Comparison of ENCODE assay signal across 27 cellular contexts in the genomic region with DNA sequence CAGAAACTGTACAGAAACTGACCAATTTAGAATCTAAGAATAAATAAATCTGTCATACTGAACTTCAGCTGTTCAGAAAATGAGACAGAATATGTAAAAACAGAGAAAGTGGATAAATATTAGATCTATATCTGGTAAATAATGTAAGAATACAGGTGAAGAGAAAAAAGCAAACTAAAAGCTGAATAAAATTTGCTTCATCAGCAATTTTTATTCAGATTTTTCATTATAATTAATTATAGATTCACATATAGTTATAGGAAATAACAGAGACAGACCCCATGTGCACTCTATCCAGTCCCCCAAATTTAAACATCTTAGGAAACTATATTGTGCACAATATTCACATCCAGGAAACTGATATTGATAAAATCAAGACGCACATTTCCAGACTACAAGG.
DNase-seq lines count a peak whose midpoint lies in the region; ATAC-seq, FAIRE-seq and TF ChIP-seq lines count a peak whose summit lies in the region.
"Had no signal": no experiment of that assay in that cellular context is flagged by ENCODE, and none has a peak within 500 bp of the region (broad histone marks: within the 10 kb centered on the region; RNA-seq: fewer than 3 reads in every experiment).

No MANE protein-coding gene starts in this region.

- H3K4me2 ChIP-seq in A549 = no peak overlapping the region
- no peak overlapping the region for H3K4me2 ChIP-seq in H1 (ENCODE audit: insufficient read depth in 1 of 2, low read depth in 2 of 2, low read length in 2 of 2)
- no peak overlapping the region for H3K4me2 ChIP-seq in osteoblast (ENCODE audit: insufficient read depth, low read length)
- H3K4me2 ChIP-seq: BLaER1 had no signal

- H4K91ac ChIP-seq in H1 (replicated peaks; ENCODE audit: insufficient read length, low read length) = no peak overlapping the region

- FAIRE-seq in A549 (lab: Jason Lieb, UNC) (no peak), H1 (lab: Jason Lieb, UNC) (no peak), small intestine (lab: Jason Lieb, UNC) (no peak)
- FAIRE-seq: A204.1, GM12891, GM19239 had no signal

- H2AK5ac ChIP-seq in H1 (ENCODE audit: low read depth, low read length) = no peak overlapping the region

- H4K20me1 ChIP-seq in H1 (replicated peaks in 1 of 2; ENCODE audit: control insufficient read depth in 1 of 2, insufficient read depth in 2 of 2, low read length in 2 of 2) (no peaks in the 10 kb centered on the region), osteoblast (ENCODE audit: insufficient read depth, low read length) (no peaks in the 10 kb centered on the region)
- H4K20me1 ChIP-seq: BLaER1 had no signal

- no peak overlapping the region for H4K5ac ChIP-seq in H1 (ENCODE audit: insufficient read length, low read depth, low read length)

- H2AFZ ChIP-seq in H1 (ENCODE audit: low read length) (no peak overlapping the region), osteoblast (ENCODE audit: low read length) (no peak overlapping the region)

- H3K79me2 ChIP-seq in H1 (ENCODE audit: control insufficient read depth in 1 of 2, insufficient read depth in 2 of 2, low read length in 2 of 2) = no peaks in the 10 kb centered on the region
- H3K79me2 ChIP-seq in osteoblast (ENCODE audit: insufficient read depth, low read length) = no peaks in the 10 kb centered on the region

- no peak overlapping the region for H3K4me3 ChIP-seq in A549
- no peak overlapping the region for H3K4me3 ChIP-seq in A673 (ENCODE audit: low read depth, low read length, poor library complexity, severe bottlenecking)
- no peak overlapping the region for H3K4me3 ChIP-seq in SK-N-MC
- H3K4me3 ChIP-seq in H1 (ENCODE audit: extremely low read depth in 1 of 4, insufficient read depth in 2 of 4, low read depth in 3 of 4, low read length in 4 of 4) = no peak overlapping the region
- no peak overlapping the region for H3K4me3 ChIP-seq in small intestine (ENCODE audit: low read depth in 1 of 2, low read length in 2 of 2)
- no peak overlapping the region for H3K4me3 ChIP-seq in left ventricle myocardium inferior
- H3K4me3 ChIP-seq in osteoblast (ENCODE audit: insufficient read depth, low read length) = no peak overlapping the region
- H3K4me3 ChIP-seq: BLaER1 had no signal

- TF ChIP-seq CTCF in A549 (IDR thresholded peaks at IDR 0.05) (no peak), A673 (conservative IDR thresholded peaks at IDR 0.05; ENCODE audit: low read depth, low read length) (no peak), H1 (IDR thresholded peaks at IDR 0.05; ENCODE audit: control extremely low read depth in 1 of 3, insufficient read depth in 1 of 3, low read depth in 1 of 3, low read length in 3 of 3) (no peak), left ventricle myocardium inferior (IDR thresholded peaks at IDR 0.05; ENCODE audit: borderline replicate concordance) (no peak), osteoblast (IDR thresholded peaks at IDR 0.05; ENCODE audit: extremely low read depth, low read depth, low read length) (no peak), foreskin keratinocyte (conservative IDR thresholded peaks at IDR 0.05) (no peak)

- WGBS in A549 (ENCODE audit: missing lambda C conversion rate) = 91% methylated on average over 1 of the region's 1 CpG
- 94% methylated on average over 1 of the region's 1 CpG; no CpG with 5 or more reads in 1 of the 2 experiments for WGBS in H1 (ENCODE audit: extremely low coverage in 1 of 2, insufficient coverage in 1 of 2, insufficient read length in 1 of 2, insufficient replicate concordance in 2 of 2, low coverage in 1 of 2, low lambda C conversion rate in 2 of 2, missing lambda C conversion rate in 1 of 2), 2 experiments
- 93 to 97% (median 96%) methylated on average over 1 of the region's 1 CpG for WGBS in small intestine, 3 donors

- H2BK20ac ChIP-seq in H1 (ENCODE audit: low read length) = no peak overlapping the region

- H3K27me3 ChIP-seq in A673 (replicated peaks; ENCODE audit: insufficient read depth, low read depth, low read length, poor library complexity) (no peaks in the 10 kb centered on the region), H1 (replicated peaks in 1 of 4; ENCODE audit: control insufficient read depth in 3 of 4, extremely low read depth in 1 of 4, insufficient read depth in 3 of 4, low read length in 3 of 4) (no peaks in the 10 kb centered on the region), small intestine (ENCODE audit: control insufficient read depth in 2 of 2, insufficient read depth in 2 of 2, low read length in 2 of 2) (no peaks in the 10 kb centered on the region), left ventricle myocardium inferior (ENCODE audit: low read depth) (no peaks in the 10 kb centered on the region), osteoblast (ENCODE audit: insufficient read depth, low read length) (no peaks in the 10 kb centered on the region), foreskin keratinocyte (no peaks in the 10 kb centered on the region)
- H3K27me3 ChIP-seq: BE2C, BLaER1 had no signal

- H4K8ac ChIP-seq in H1 (ENCODE audit: extremely low read depth, insufficient read depth, low read length) = no peak overlapping the region

- H3K23me2 ChIP-seq in H1 (ENCODE audit: low read depth, low read length) = no peaks in the 10 kb centered on the region

- H3K79me1 ChIP-seq in H1 (ENCODE audit: low read depth, low read length) = no peaks in the 10 kb centered on the region

- POLR2A ChIA-PET in A549 (lab: Yijun Ruan, JAX) = no interaction called here
- POLR2A ChIA-PET in A673 (lab: Charles Lee; ENCODE audit: low non-redundant PET) = no interaction called here
- POLR2A ChIA-PET in H1 (lab: Charles Lee; ENCODE audit: partially characterized antibody) = no interaction called here

- no peak overlapping the region for H3K56ac ChIP-seq in H1 (replicated peaks; ENCODE audit: insufficient read length, low read depth, low read length)

- H3K27ac ChIP-seq in A549 = no peak overlapping the region
- H3K27ac ChIP-seq in A673 (ENCODE audit: low read depth, low read length, poor library complexity, severe bottlenecking) = peak overlapping the region; percentile 85
- peak overlapping the region; percentile 78 for H3K27ac ChIP-seq in SK-N-MC
- H3K27ac ChIP-seq in H1 (ENCODE audit: low read depth, low read length) = no peak overlapping the region
- H3K27ac ChIP-seq in small intestine (ENCODE audit: low read depth in 1 of 2, low read length in 1 of 2) = no peak overlapping the region
- H3K27ac ChIP-seq in left ventricle myocardium inferior (replicated peaks) = no peak overlapping the region
- no peak overlapping the region for H3K27ac ChIP-seq in osteoblast (ENCODE audit: low read depth, low read length)
- H3K27ac ChIP-seq in foreskin keratinocyte = no peak overlapping the region
- H3K27ac ChIP-seq: BLaER1 had no signal

- no peak overlapping the region for H2BK120ac ChIP-seq in H1 (replicated peaks; ENCODE audit: low read depth, low read length)

- TF ChIP-seq RAD21 in A549 (conservative IDR thresholded peaks at IDR 0.05 in 1 of 2, IDR thresholded peaks at IDR 0.05 in 1 of 2) = no peak
- TF ChIP-seq RAD21 in H1 (IDR thresholded peaks at IDR 0.05 in 1 of 2, conservative IDR thresholded peaks at IDR 0.05 in 1 of 2; ENCODE audit: low read depth in 2 of 2, low read length in 2 of 2) = no peak

- H2BK15ac ChIP-seq in H1 (ENCODE audit: low read length) = no peak overlapping the region

- no peak overlapping the region for H3K18ac ChIP-seq in H1 (ENCODE audit: extremely low read depth, low read length)

- H3K4me1 ChIP-seq in A549 (peaks cover 5% of the 10 kb centered on the region; the same call in 2 of the 3 replicates), A673 (ENCODE audit: insufficient read depth, low read length, poor library complexity, severe bottlenecking) (peaks cover 47% of the 10 kb centered on the region), H1 (replicated peaks in 1 of 4; ENCODE audit: control insufficient read depth in 3 of 4, insufficient read depth in 4 of 4, low read length in 3 of 4) (no peaks in the 10 kb centered on the region; a peak in 1 of 7 replicates), small intestine (ENCODE audit: control insufficient read depth in 2 of 2, insufficient read depth in 1 of 2, low read depth in 1 of 2, low read length in 1 of 2) (no peaks in the 10 kb centered on the region), left ventricle myocardium inferior (no peaks in the 10 kb centered on the region), osteoblast (ENCODE audit: insufficient read depth, low read length) (no peaks in the 10 kb centered on the region), foreskin keratinocyte (peaks cover under 1% of the 10 kb centered on the region)
- H3K4me1 ChIP-seq: BE2C, BLaER1 had no signal

- H2BK12ac ChIP-seq in H1 (ENCODE audit: low read depth, low read length) = no peak overlapping the region

- ATAC-seq in A549 (no peak), foreskin keratinocyte (no peak)

- intact Hi-C loops in A673 (cut with micrococcal nuclease; ENCODE audit: unreplicated experiment) = no loop called here
- intact Hi-C loops in left ventricle myocardium inferior (cut with micrococcal nuclease) = no loop called here

- H3K9ac ChIP-seq in SK-N-MC (ENCODE audit: insufficient read length) = peak overlapping the region; percentile 39
- no peak overlapping the region for H3K9ac ChIP-seq in H1 (replicated peaks in 1 of 4; ENCODE audit: extremely low read depth in 1 of 4, low read depth in 3 of 4, low read length in 3 of 4)
- H3K9ac ChIP-seq: BLaER1 had no signal

- no peak for DNase-seq in A549 (ENCODE audit: low read depth in 1 of 2, low spot score in 1 of 2)
- DNase-seq in A673 (ENCODE audit: low spot score) = no peak
- no peak for DNase-seq in SK-N-MC (ENCODE audit: low read depth, low spot score)
- DNase-seq in H1 (ENCODE audit: low read depth in 1 of 2, low spot score in 2 of 2) = no peak
- DNase-seq in small intestine = no peak
- no peak for DNase-seq in left ventricle myocardium inferior
- no peak for DNase-seq in osteoblast (ENCODE audit: insufficient read length, low spot score, missing footprints)
- DNase-seq in foreskin keratinocyte = no peak
- DNase-seq: 8988T; ACHN; BE2C; C1 segment of cervical spinal cord; CD4-positive, alpha-beta memory T cell; CD4-positive, CD25-positive, alpha-beta regulatory T cell; CD8-positive, alpha-beta memory T cell; COR-L47; DMS 273 treated with DMSO at 0.1 percent for 48 hours; DMS153; DMS53; DMS79; DND-41; EL; GF-D8 had no signal

- no TSS peak for BruUV-seq in A673 (replicated peaks; lab: Mats Ljungman, UMichigan)

- no peak overlapping the region for H3K14ac ChIP-seq in H1 (ENCODE audit: insufficient read length)

- no peak for TF ChIP-seq EP300 in A549 (IDR thresholded peaks at IDR 0.05)
- TF ChIP-seq EP300 in H1 (IDR thresholded peaks at IDR 0.05; ENCODE audit: borderline replicate concordance in 1 of 2, low read depth in 2 of 2, low read length in 2 of 2) = no peak

- H3K4ac ChIP-seq in H1 (replicated peaks; ENCODE audit: insufficient read length, low read depth, low read length) = no peak overlapping the region

- no peak overlapping the region for H2BK5ac ChIP-seq in H1 (ENCODE audit: low read depth, low read length)

- H3K23ac ChIP-seq in H1 (ENCODE audit: insufficient read length) = no peak overlapping the region

- H3K9me3 ChIP-seq in A549 = no peaks in the 10 kb centered on the region
- no peaks in the 10 kb centered on the region for H3K9me3 ChIP-seq in A673 (ENCODE audit: low read depth, low read length, poor library complexity, severe bottlenecking)
- no peaks in the 10 kb centered on the region for H3K9me3 ChIP-seq in SK-N-MC (ENCODE audit: low read depth, low read length)
- H3K9me3 ChIP-seq in H1 (ENCODE audit: insufficient read depth in 2 of 2, low read depth in 1 of 2, low read length in 1 of 2) = no peaks in the 10 kb centered on the region
- no peaks in the 10 kb centered on the region for H3K9me3 ChIP-seq in small intestine (ENCODE audit: control insufficient read depth, low read depth)
- H3K9me3 ChIP-seq in left ventricle myocardium inferior (replicated peaks) = no peaks in the 10 kb centered on the region
- no peaks in the 10 kb centered on the region for H3K9me3 ChIP-seq in osteoblast (ENCODE audit: low read depth, low read length)
- H3K9me3 ChIP-seq: BE2C, BLaER1 had no signal

- no peak for TF ChIP-seq POLR2A in A549 (IDR thresholded peaks at IDR 0.05; ENCODE audit: low read length)
- no peak for TF ChIP-seq POLR2A in H1 (IDR thresholded peaks at IDR 0.05; ENCODE audit: control extremely low read depth in 1 of 2, low read depth in 2 of 2, low read length in 2 of 2)

- CTCF ChIA-PET in A549 (lab: Yijun Ruan, JAX) = no interaction called here
- CTCF ChIA-PET in A673 (lab: Charles Lee) = interaction anchor here (0.6 kb wide), 1 partner anchor 329 kb away, joined by 4 read pairs; no protein-coding TSS in a partner anchor
- CTCF ChIA-PET in H1 (lab: Charles Lee; ENCODE audit: partially characterized antibody) = interaction anchor here (0.6 kb wide), 2 partner anchors 394 to 447 kb away, joined by 4 read pairs; no protein-coding TSS in a partner anchor

- no peaks in the 10 kb centered on the region for H3K36me3 ChIP-seq in A673 (ENCODE audit: insufficient read depth, low read length, poor library complexity, severe bottlenecking)
- H3K36me3 ChIP-seq in SK-N-MC (ENCODE audit: insufficient read depth, low read length) = no peaks in the 10 kb centered on the region
- no peaks in the 10 kb centered on the region for H3K36me3 ChIP-seq in H1 (ENCODE audit: control insufficient read depth in 2 of 4, insufficient read depth in 4 of 4, low read length in 3 of 4)
- no peaks in the 10 kb centered on the region for H3K36me3 ChIP-seq in small intestine (ENCODE audit: control insufficient read depth in 2 of 2, insufficient read depth in 2 of 2, low read length in 2 of 2)
- H3K36me3 ChIP-seq in left ventricle myocardium inferior = no peaks in the 10 kb centered on the region
- H3K36me3 ChIP-seq in osteoblast (ENCODE audit: insufficient read depth, low read length) = no peaks in the 10 kb centered on the region
- H3K36me3 ChIP-seq: BE2C, BLaER1 had no signal

Comparison
In these comparisons a context has a peak if more than half of its experiments do, and no peak if none do; other contexts are left out.
1. H3K27ac ChIP-seq: peak in A673 (single experiment) and SK-N-MC (single experiment); none in A549 (0 of 2), H1 (single experiment), small intestine (0 of 2), left ventricle myocardium inferior (single experiment), osteoblast (single experiment) and foreskin keratinocyte (single experiment).